ENCODE assay signal across 16 cellular contexts in genomic region chr2:101432411-101433181, GRCh38. TPM values are rescaled to one million over a fixed set of nuclear protein-coding genes. Genes with fewer than 3 reads are reported as not detected.
A peak's percentile ranks its signal among the peaks of the same experiment; 100 is the strongest.
DNase-seq lines count a peak whose midpoint lies in the region; ATAC-seq and TF ChIP-seq lines count a peak whose summit lies in the region.
"Had no signal": no experiment of that assay in that cellular context is flagged by ENCODE, and none has a peak within 500 bp of the region (broad histone marks: within the 10 kb centered on the region; RNA-seq: fewer than 3 reads in every experiment).

No MANE protein-coding gene starts in this region.

- intact Hi-C loops in Panc1 (cut with micrococcal nuclease; ENCODE audit: unreplicated experiment) = no loop called here
- intact Hi-C loops in posterior vena cava (cut with DNase I) = loop anchor here in 1 of 2 donors (10.0 kb wide), 1 partner anchor 412 kb away; no protein-coding TSS in a partner anchor
- intact Hi-C loops in activated naive CD4-positive, alpha-beta T cell treated with anti-CD3 and anti-CD28 coated beads for 36 hours (cut with micrococcal nuclease) = no loop called here

- no peaks in the 10 kb centered on the region for H3K27me3 Mint-ChIP-seq in activated naive CD4-positive, alpha-beta T cell treated with anti-CD3 and anti-CD28 coated beads for 36 hours (ENCODE audit: low read depth)

- CTCF ChIA-PET in Panc1 (lab: Charles Lee) = no interaction called here
- CTCF ChIA-PET in activated naive CD4-positive, alpha-beta T cell treated with anti-CD3 and anti-CD28 coated beads for 36 hours (lab: Charles Lee) = interaction anchor here (0.7 kb wide), 1 partner anchor 14 kb away, joined by 3 read pairs; no protein-coding TSS in a partner anchor

- no peaks in the 10 kb centered on the region; the same call in none of the 2 replicates for H3K27me3 ChIP-seq in Panc1 (ENCODE audit: control insufficient read depth, insufficient read depth, low read length)
- H3K27me3 ChIP-seq: dorsolateral prefrontal cortex, MG63 had no signal

- no peaks in the 10 kb centered on the region for H3K9me3 Mint-ChIP-seq in activated naive CD4-positive, alpha-beta T cell treated with anti-CD3 and anti-CD28 coated beads for 36 hours

- TF ChIP-seq CTCF in Panc1 (IDR thresholded peaks at IDR 0.05) = no peak

- no peaks in the 10 kb centered on the region for H3K36me3 ChIP-seq in Panc1 (ENCODE audit: control insufficient read depth, insufficient read depth, low read length)
- H3K36me3 ChIP-seq: MG63 had no signal

- ATAC-seq in Panc1 = 0 out of 2 replicates have a peak, but pooled peaks have one; percentile 12
- ATAC-seq: activated CD8-positive, alpha-beta T cell treated with anti-CD3 and anti-CD28 coated beads, Interleukin-2, amount 10 ng/mL, durations not matched to agents 7 days and 5 days had no signal

- H3K27ac Mint-ChIP-seq in activated naive CD4-positive, alpha-beta T cell treated with anti-CD3 and anti-CD28 coated beads for 36 hours = no peak overlapping the region
- H3K27ac Mint-ChIP-seq: activated CD8-positive, alpha-beta T cell treated with anti-CD3 and anti-CD28 coated beads, Interleukin-2, amount 10 ng/mL, durations not matched to agents 7 days and 5 days; progenitor cell of endocrine pancreas had no signal

- H3K9me3 ChIP-seq in Panc1 (ENCODE audit: control insufficient read depth, insufficient read depth, low read depth, low read length) = no peaks in the 10 kb centered on the region
- H3K9me3 ChIP-seq: BLaER1 treated with 17β-estradiol and CSF1 and Interleukin-3, amounts not matched to agents 10 nM and 100 nM; MG63 had no signal

- no peaks in the 10 kb centered on the region for H3K4me1 Mint-ChIP-seq in activated naive CD4-positive, alpha-beta T cell treated with anti-CD3 and anti-CD28 coated beads for 36 hours (ENCODE audit: low read depth)

- H3K4me3 Mint-ChIP-seq in activated naive CD4-positive, alpha-beta T cell treated with anti-CD3 and anti-CD28 coated beads for 36 hours = no peak overlapping the region
- H3K4me3 Mint-ChIP-seq: activated CD8-positive, alpha-beta T cell treated with anti-CD3 and anti-CD28 coated beads, Interleukin-2, amount 10 ng/mL, durations not matched to agents 7 days and 5 days had no signal

- no TSS peak for BruUV-seq in Panc1 (replicated peaks; lab: Mats Ljungman, UMichigan)

- POLR2A ChIA-PET in Panc1 (lab: Charles Lee) = no interaction called here

- H3K27ac ChIP-seq in Panc1 (ENCODE audit: low read length) = no peak overlapping the region
- H3K27ac ChIP-seq: BLaER1 treated with 17β-estradiol and CSF1 and Interleukin-3, amounts not matched to agents 10 nM and 100 nM; dorsolateral prefrontal cortex had no signal

- DNase-seq in ELR (ENCODE audit: low read depth) (peak; percentile 69), Panc1 (ENCODE audit: low read depth, low spot score) (no peak), fibroblast of peridontal ligament (ENCODE audit: extremely low read depth) (peak; percentile 25), posterior vena cava (ENCODE audit: low spot score) (peak; percentile 87), DMS153 (lab: John Stamatoyannopoulos, UW) (no peak)
- DNase-seq in activated effector memory CD4-positive, alpha-beta T cell treated with anti-CD3 and anti-CD28 coated beads, Interleukin-2, amount 50 U/mL, for 16 hours = no peak
- DNase-seq in activated naive CD4-positive, alpha-beta T cell treated with anti-CD3 and anti-CD28 coated beads for 36 hours = no peak
- DNase-seq: activated CD8-positive, alpha-beta T cell treated with anti-CD3 and anti-CD28 coated beads, Interleukin-2, amount 10 ng/mL, durations not matched to agents 7 days and 5 days; dorsolateral prefrontal cortex; MG63; NCI-H1930; NCI-H510A treated with DMSO at 0.1 percent for 48 hours had no signal

- H3K4me1 ChIP-seq in Panc1 (ENCODE audit: control insufficient read depth, insufficient read depth, low read length) = no peaks in the 10 kb centered on the region

- H3K4me3 ChIP-seq in Panc1 (ENCODE audit: low read depth in 2 of 2, low read length in 2 of 2) = no peak overlapping the region
- H3K4me3 ChIP-seq: BLaER1 treated with 17β-estradiol and CSF1 and Interleukin-3, amounts not matched to agents 10 nM and 100 nM; dorsolateral prefrontal cortex; MG63 had no signal

- in situ Hi-C loops in Panc1 (cut with HindIII; ENCODE audit: low pct_unique_long_range_greater_than_20kb, low sequenced_read_pairs) = no loop called here

- no peaks in the 10 kb centered on the region for H3K36me3 Mint-ChIP-seq in activated naive CD4-positive, alpha-beta T cell treated with anti-CD3 and anti-CD28 coated beads for 36 hours (ENCODE audit: low read depth)
- H3K36me3 Mint-ChIP-seq: brain had no signal

RNA-seq across cellular contexts. Expression of gene RFX8, which starts 42.3 kb away (rescaled TPM):
- total RNA-seq in Panc1 (2021; ENCODE audit: unreplicated experiment) = not detected
- not detected for polyA plus RNA-seq in Panc1 (2012; ENCODE audit: insufficient read length)
- total RNA-seq in posterior vena cava = under 1 TPM; 0.32 to 0.38 TPM
- total RNA-seq in activated naive CD4-positive, alpha-beta T cell treated with anti-CD3 and anti-CD28 coated beads for 36 hours = under 1 TPM; 0.60 to 0.64 TPM
- total RNA-seq: H4, progenitor cell of endocrine pancreas had no signal

RNA-seq across cellular contexts. Expression of gene CREG2, which starts 45.3 kb away (rescaled TPM):
- total RNA-seq in Panc1 (2021; ENCODE audit: unreplicated experiment) (0.21 TPM), posterior vena cava (not detected)
- not detected for polyA plus RNA-seq in Panc1 (2012; ENCODE audit: insufficient read length)
- not detected for total RNA-seq in activated naive CD4-positive, alpha-beta T cell treated with anti-CD3 and anti-CD28 coated beads for 36 hours
- total RNA-seq: activated CD8-positive, alpha-beta T cell treated with anti-CD3 and anti-CD28 coated beads, Interleukin-2, amount 10 ng/mL, durations not matched to agents 7 days and 5 days; H4 had no signal

Comparison
In these comparisons a context has a peak if more than half of its experiments do, and no peak if none do; other contexts are left out.
1. DNase-seq: peak in ELR (single experiment), fibroblast of peridontal ligament (single experiment) and posterior vena cava (single experiment); none in Panc1 (single experiment), activated effector memory CD4-positive, alpha-beta T cell treated with anti-CD3 and anti-CD28 coated beads, Interleukin-2, amount 50 U/mL, for 16 hours (single experiment), DMS153 (single experiment) and activated naive CD4-positive, alpha-beta T cell treated with anti-CD3 and anti-CD28 coated beads for 36 hours (single experiment).